Comparison of ENCODE assay signal across 25 cellular contexts in the genomic region with DNA sequence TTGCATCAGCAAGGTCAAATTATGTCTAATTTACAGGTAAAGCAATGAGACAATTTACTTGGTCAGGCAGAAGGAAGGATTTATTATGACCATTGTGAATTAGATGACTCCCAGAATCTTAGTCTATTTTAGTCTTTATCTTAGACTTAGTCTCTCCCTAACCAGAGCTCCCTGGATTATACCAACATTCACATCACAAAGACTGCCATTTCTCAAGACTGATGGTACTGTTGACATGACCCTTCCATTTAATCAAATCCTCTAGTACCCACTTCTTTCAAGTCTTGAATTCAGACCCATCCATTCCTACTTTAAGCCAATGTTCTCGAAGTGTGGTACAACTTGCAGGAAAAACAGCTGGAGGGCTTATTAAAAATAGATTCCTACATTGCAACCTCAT.
"Had no signal": no experiment of that assay in that cellular context is flagged by ENCODE, and none has a peak within 500 bp of the region (broad histone marks: within the 10 kb centered on the region; RNA-seq: fewer than 3 reads in every experiment).

No MANE protein-coding gene starts in this region.

- H3K4me3 ChIP-seq: coronary artery, dorsolateral prefrontal cortex, esophagus muscularis mucosa, gastroesophageal sphincter, heart left ventricle, hepatocyte, left lung, lower lobe of right lung, mucosa of descending colon had no signal

- H3K4me1 ChIP-seq: foreskin keratinocyte, gastroesophageal sphincter, left lung, lower lobe of right lung had no signal

- H3K4me1 Mint-ChIP-seq: naive B cell; naive thymus-derived CD8-positive, alpha-beta T cell had no signal

- H3K27ac Mint-ChIP-seq: immature natural killer cell; mesothelial cell of epicardium; naive B cell; naive thymus-derived CD8-positive, alpha-beta T cell had no signal

- H3K27me3 ChIP-seq: dorsolateral prefrontal cortex, esophagus muscularis mucosa, foreskin keratinocyte, gastroesophageal sphincter, heart left ventricle, hepatocyte, left lung had no signal

- ATAC-seq: foreskin keratinocyte; gastroesophageal sphincter; left lung; lower lobe of right lung; mucosa of descending colon; naive thymus-derived CD8-positive, alpha-beta T cell had no signal

- H3K36me3 ChIP-seq: esophagus muscularis mucosa, gastroesophageal sphincter, heart left ventricle, left lung, lower lobe of right lung had no signal

- H3K9me3 ChIP-seq: esophagus muscularis mucosa, gastroesophageal sphincter, heart left ventricle, left lung, lower lobe of right lung, mucosa of descending colon had no signal

- H3K4me3 Mint-ChIP-seq: immature natural killer cell; mesothelial cell of epicardium; naive B cell; naive thymus-derived CD8-positive, alpha-beta T cell had no signal

- H3K27ac ChIP-seq: coronary artery, dorsolateral prefrontal cortex, esophagus muscularis mucosa, foreskin keratinocyte, gastroesophageal sphincter, heart left ventricle, hepatocyte, left lung, lower lobe of right lung had no signal

- H3K9me3 Mint-ChIP-seq: immature natural killer cell; naive thymus-derived CD8-positive, alpha-beta T cell had no signal

- DNase-seq: dermis blood vessel endothelial cell; dorsolateral prefrontal cortex; effector CD4-positive, alpha-beta T cell; effector memory CD4-positive, alpha-beta T cell; foreskin keratinocyte; heart left ventricle; hypothalamus; immature natural killer cell; islet precursor cell; kidney; kidney glomerular epithelial cell; left lung; lower lobe of right lung; mesenchymal stem cell; mucosa of descending colon; naive B cell; naive thymus-derived CD8-positive, alpha-beta T cell had no signal

- H3K36me3 Mint-ChIP-seq: naive B cell; naive thymus-derived CD8-positive, alpha-beta T cell had no signal

- FAIRE-seq: colon, endothelial cell of umbilical vein, frontal cortex, kidney had no signal
